10 cellular contexts compared by ENCODE assay signal in genomic region chr3:100002599-100003350, GRCh38.
DNase-seq lines count a peak whose midpoint lies in the region; ATAC-seq and TF ChIP-seq lines count a peak whose summit lies in the region.
"Had no signal": no experiment of that assay in that cellular context is flagged by ENCODE, and none has a peak within 500 bp of the region (broad histone marks: within the 10 kb centered on the region; RNA-seq: fewer than 3 reads in every experiment).

No MANE protein-coding gene starts in this region.

- H3K36me3 ChIP-seq in prostate gland (no peaks in the 10 kb centered on the region), HAP-1 (replicated peaks) (no peaks in the 10 kb centered on the region)
- no peaks in the 10 kb centered on the region for H3K36me3 ChIP-seq in CD4-positive, alpha-beta memory T cell (ENCODE audit: insufficient read depth, low read length)

- H3K9me3 ChIP-seq in prostate gland = no peaks in the 10 kb centered on the region
- H3K9me3 ChIP-seq in CD4-positive, alpha-beta memory T cell (ENCODE audit: control insufficient read depth in 1 of 2, low read length in 2 of 2) = no peaks in the 10 kb centered on the region
- no peaks in the 10 kb centered on the region for H3K9me3 ChIP-seq in HAP-1

- TF ChIP-seq POLR2A in prostate gland (IDR thresholded peaks at IDR 0.05) = no peak

- no peak overlapping the region for H3K4me3 Mint-ChIP-seq in CD4-positive, alpha-beta memory T cell
- H3K4me3 Mint-ChIP-seq: activated CD4-positive, alpha-beta T cell treated with anti-CD3 and anti-CD28 coated beads, Interleukin-2, amount 10 ng/mL, durations not matched to agents 24 days and 14 days; naive B cell had no signal

- no peak for ATAC-seq in GM21723 (IDR thresholded peaks at IDR 0.05; ENCODE audit: unreplicated experiment)

- H3K27ac Mint-ChIP-seq in CD4-positive, alpha-beta memory T cell = no peak overlapping the region
- H3K27ac Mint-ChIP-seq: activated CD4-positive, alpha-beta T cell treated with anti-CD3 and anti-CD28 coated beads, Interleukin-2, amount 10 ng/mL, durations not matched to agents 24 days and 14 days had no signal

- H3K27me3 Mint-ChIP-seq in CD4-positive, alpha-beta memory T cell = no peaks in the 10 kb centered on the region
- H3K27me3 Mint-ChIP-seq: activated CD4-positive, alpha-beta T cell treated with anti-CD3 and anti-CD28 coated beads, Interleukin-2, amount 10 ng/mL, durations not matched to agents 24 days and 14 days; naive B cell had no signal

- peaks cover 0 to 4% (median 0%) of the 10 kb centered on the region in 8 donors for H3K9me3 Mint-ChIP-seq in CD4-positive, alpha-beta memory T cell

- CTCF ChIA-PET in CD4-positive, alpha-beta memory T cell (lab: Charles Lee; ENCODE audit: partially characterized antibody) = no interaction called here

- no peak overlapping the region for H3K27ac ChIP-seq in prostate gland
- H3K27ac ChIP-seq in CD4-positive, alpha-beta memory T cell (ENCODE audit: low read depth, low read length) = no peak overlapping the region

- no peak overlapping the region for H3K4me3 ChIP-seq in epithelial cell of proximal tubule (ENCODE audit: low read depth, low read length)
- no peak overlapping the region for H3K4me3 ChIP-seq in prostate gland
- H3K4me3 ChIP-seq in CD4-positive, alpha-beta memory T cell (ENCODE audit: low read length in 2 of 2) = no peak overlapping the region
- H3K4me3 ChIP-seq in HAP-1 = no peak overlapping the region

- intact Hi-C loops in prostate gland (cut with DNase I) = no loop called here
- intact Hi-C loops in CD4-positive, alpha-beta memory T cell (cut with micrococcal nuclease) = no loop called here

- WGBS in prostate gland = 42% methylated on average over 4 of the region's 4 CpGs

- TF ChIP-seq CTCF in epithelial cell of proximal tubule (conservative IDR thresholded peaks at IDR 0.05; ENCODE audit: low read depth, low read length) (no peak), prostate gland (IDR thresholded peaks at IDR 0.05) (no peak)

- in situ Hi-C loops in HAP-1 (cut with MboI; ENCODE audit: low sequenced_read_pairs) = no loop called here

- H3K4me1 ChIP-seq in prostate gland (replicated peaks) (no peaks in the 10 kb centered on the region), HAP-1 (peaks cover 8% of the 10 kb centered on the region)
- H3K4me1 ChIP-seq in CD4-positive, alpha-beta memory T cell (ENCODE audit: insufficient read depth, low read length) = no peaks in the 10 kb centered on the region

- POLR2A ChIA-PET in CD4-positive, alpha-beta memory T cell (lab: Charles Lee; ENCODE audit: partially characterized antibody) = interaction anchor here (1.6 kb wide), 1 partner anchor 19 kb away, joined by 3 read pairs; no protein-coding TSS in a partner anchor

- H3K4me1 Mint-ChIP-seq in CD4-positive, alpha-beta memory T cell = peaks cover 0 to 6% (median 2%) of the 10 kb centered on the region in 4 donors

- H3K27me3 ChIP-seq in prostate gland (replicated peaks; ENCODE audit: insufficient read depth) (no peaks in the 10 kb centered on the region), HAP-1 (ENCODE audit: low read depth) (no peaks in the 10 kb centered on the region)
- no peaks in the 10 kb centered on the region for H3K27me3 ChIP-seq in CD4-positive, alpha-beta memory T cell (ENCODE audit: insufficient read depth, low read length)

- peaks cover 0 to 12% of the 10 kb centered on the region in 2 donors for H3K36me3 Mint-ChIP-seq in CD4-positive, alpha-beta memory T cell

- peak; percentile 72 for DNase-seq in GM04504 (ENCODE audit: low read depth)
- DNase-seq in NCI-H2196 treated with DMSO at 0.1 percent for 48 hours (lab: John Stamatoyannopoulos, UW; ENCODE audit: unreplicated experiment) = peak; percentile 60
- peak; percentile 97 for DNase-seq in epithelial cell of proximal tubule (ENCODE audit: low read depth)
- peak; percentile 40 for DNase-seq in prostate gland (ENCODE audit: low spot score)
- no peak for DNase-seq in CD4-positive, alpha-beta memory T cell
- DNase-seq in stimulated activated CD4-positive, alpha-beta T cell treated with anti-CD3 and anti-CD28 coated beads, Interleukin-4, amount 100 ng/mL, for 1 hour = no peak
- DNase-seq in HAP-1 (ENCODE audit: low spot score in 2 of 2) = no peak
- DNase-seq: activated CD4-positive, alpha-beta T cell treated with anti-CD3 and anti-CD28 coated beads, Interleukin-2, amount 10 ng/mL, durations not matched to agents 24 days and 14 days; naive B cell had no signal

Comparison
In these comparisons a context has a peak if more than half of its experiments do, and no peak if none do; other contexts are left out.
1. DNase-seq: peak in GM04504 (single experiment), NCI-H2196 treated with DMSO at 0.1 percent for 48 hours (single experiment), epithelial cell of proximal tubule (single experiment) and prostate gland (single experiment); none in CD4-positive, alpha-beta memory T cell (0 of 5), stimulated activated CD4-positive, alpha-beta T cell treated with anti-CD3 and anti-CD28 coated beads, Interleukin-4, amount 100 ng/mL, for 1 hour (single experiment) and HAP-1 (0 of 2).